In genomic region chr4:99679204-99679603, GRCh38 we compare ENCODE assay signal across 13 cellular contexts. TPM values are rescaled to one million over a fixed set of nuclear protein-coding genes. Genes with fewer than 3 reads are reported as not detected.
DNase-seq lines count a peak whose midpoint lies in the region; ATAC-seq lines count a peak whose summit lies in the region.
"Had no signal": no experiment of that assay in that cellular context is flagged by ENCODE, and none has a peak within 500 bp of the region (broad histone marks: within the 10 kb centered on the region; RNA-seq: fewer than 3 reads in every experiment).

No MANE protein-coding gene starts in this region.

- ATAC-seq in GM18517 (IDR thresholded peaks at IDR 0.05; ENCODE audit: unreplicated experiment) (no peak), HG02571 (IDR thresholded peaks at IDR 0.05; ENCODE audit: unreplicated experiment) (no peak)

- DNase-seq in DMS 273 (lab: John Stamatoyannopoulos, UW; ENCODE audit: unreplicated experiment): peak; percentile 90
- peak; percentile 43 for DNase-seq in NCI-H2171 (lab: John Stamatoyannopoulos, UW)
- peak; percentile 49 for DNase-seq in dedifferentiated amniotic fluid mesenchymal stem cell (ENCODE audit: extremely low spot score)
- DNase-seq in myocyte (ENCODE audit: low read depth): peak; percentile 66
- no peak for DNase-seq in inferior parietal cortex (ENCODE audit: extremely low spot score)
- no peak for DNase-seq in SIG-M5 treated with dmso at 0.1 percent for 504 hours (lab: John Stamatoyannopoulos, UW; ENCODE audit: unreplicated experiment)
- DNase-seq: HCEC 1CT, mesenchymal stem cell, trophoblast cell had no signal

RNA-seq across cellular contexts. Expression of gene C4orf54, which starts 21.6 kb away (rescaled TPM):
- 2.7 and 8.5 TPM in 2 replicates for total RNA-seq in myocyte
- 0.69 TPM for polyA plus RNA-seq in myocyte (2012)
- total RNA-seq: activated CD8-positive, alpha-beta memory T cell treated with anti-CD3 and anti-CD28 coated beads for 36 hours; T-helper 2 cell treated with Interferon-gamma antibody and Interleukin-4, amounts not matched to agents 100 ng/mL and 5 ng/mL, for 36 hours had no signal

Comparison
In these comparisons a context has a peak if more than half of its experiments do, and no peak if none do; other contexts are left out.
1. DNase-seq: peak in DMS 273 (single experiment), NCI-H2171 (single experiment), dedifferentiated amniotic fluid mesenchymal stem cell (single experiment) and myocyte (single experiment); none in inferior parietal cortex (single experiment) and SIG-M5 treated with dmso at 0.1 percent for 504 hours (single experiment).